ENCODE assay signal across 30 cellular contexts in genomic region chr6:41657131-41658094, GRCh38. TPM values are rescaled to one million over a fixed set of nuclear protein-coding genes. Genes with fewer than 3 reads are reported as not detected.
DNase-seq lines count a peak whose midpoint lies in the region; ATAC-seq, FAIRE-seq and TF ChIP-seq lines count a peak whose summit lies in the region.
"Had no signal": no experiment of that assay in that cellular context is flagged by ENCODE, and none has a peak within 500 bp of the region (broad histone marks: within the 10 kb centered on the region; RNA-seq: fewer than 3 reads in every experiment).

No MANE protein-coding gene starts in this region.

- peak overlapping the region; percentile 29 for H3K14ac ChIP-seq in trophoblast cell (ENCODE audit: low read length)

- H3K4me1 ChIP-seq in kidney (ENCODE audit: control insufficient read depth in 1 of 2, insufficient read depth in 1 of 2, low read depth in 1 of 2, low read length in 2 of 2): no peaks in the 10 kb centered on the region
- H3K4me1 ChIP-seq in trophoblast cell (ENCODE audit: control insufficient read depth in 1 of 2, insufficient read depth in 2 of 2, low read length in 2 of 2): peaks cover 37% of the 10 kb centered on the region in 2 experiments
- H3K4me1 ChIP-seq: body of pancreas, foreskin keratinocyte, transverse colon had no signal

- H3K4ac ChIP-seq in trophoblast cell (ENCODE audit: low read depth, low read length): no peak overlapping the region

- H3K27ac ChIP-seq in kidney (ENCODE audit: low read depth in 2 of 2, low read length in 2 of 2) (no peak overlapping the region), trophoblast cell (ENCODE audit: low read depth, low read length) (no peak overlapping the region)
- H3K27ac ChIP-seq: body of pancreas, esophagus squamous epithelium, foreskin keratinocyte, KMS-11, PC-9, transverse colon had no signal

- H2AK5ac ChIP-seq in trophoblast cell (ENCODE audit: low read length): peak overlapping the region; percentile 63

- no CpG with 5 or more reads among the region's 23 CpGs for WGBS in trophoblast cell (ENCODE audit: extremely low coverage, insufficient coverage, insufficient read length)

- H3K27me3 Mint-ChIP-seq in T-helper 17 cell: peaks cover 74% of the 10 kb centered on the region

- peak; percentile 47 for DNase-seq in H7
- no peak for DNase-seq in T-helper 17 cell
- DNase-seq in kidney: peak; percentile 44
- no peak for DNase-seq in trophoblast cell
- DNase-seq in NCI-H2107 (lab: John Stamatoyannopoulos, UW): no peak
- DNase-seq in activated CD4-positive, alpha-beta T cell treated with anti-CD3 and anti-CD28 coated beads, Interleukin-2, amount 50 U/mL, for 1 hour: no peak
- DNase-seq: activated CD4-positive, alpha-beta T cell treated with anti-CD3 and anti-CD28 coated beads, Interleukin-2, amount 50 U/mL, for 48 hours; activated CD8-positive, alpha-beta memory T cell treated with anti-CD3 and anti-CD28 coated beads, Interleukin-2, amount 50 U/mL, for 4 hours; activated naive CD4-positive, alpha-beta T cell treated with anti-CD3 and anti-CD28 coated beads for 36 hours; body of pancreas; COR-L47; dermis blood vessel endothelial cell; esophagus squamous epithelium; foreskin keratinocyte; head of caudate nucleus; MM.1S; NCI-H2029; NCI-H526 treated with DMSO at 0.1 percent for 48 hours; PC-9; stimulated activated CD4-positive, alpha-beta T cell treated with anti-CD3 and anti-CD28 coated beads, Interleukin-4, amount 100 ng/mL, for 1 hour; transverse colon had no signal

- peak overlapping the region; percentile 32 for H3K27ac Mint-ChIP-seq in T-helper 17 cell
- H3K27ac Mint-ChIP-seq: activated naive CD4-positive, alpha-beta T cell treated with anti-CD3 and anti-CD28 coated beads for 36 hours; activated T-helper 1 cell treated with anti-CD3 and anti-CD28 coated beads, Interleukin-12 subunit alpha, Interleukin-12 subunit beta, Interleukin-2, Interleukin-4 antibody, amounts not matched to agents 30 ng/mL and 10 ng/mL and 1 ng/mL, durations not matched to agents 14 hours and 24 hours and 36 hours; T-helper 1 cell treated with Interleukin-12 subunit alpha and Interleukin-12 subunit beta and Interleukin-4 antibody, amounts not matched to agents 30 μg/mL and 1 μg/mL, for 36 hours had no signal

- H4K91ac ChIP-seq in trophoblast cell (ENCODE audit: low read depth, low read length): peak overlapping the region; percentile 31

- peak overlapping the region; percentile 74 for H2BK12ac ChIP-seq in trophoblast cell (ENCODE audit: low read length)

- H3K23ac ChIP-seq in trophoblast cell (ENCODE audit: low read length): no peak overlapping the region

- H3K4me3 ChIP-seq in H7 (ENCODE audit: insufficient read depth, low read depth, low read length) (no peak overlapping the region), kidney (ENCODE audit: low read length in 2 of 2) (no peak overlapping the region), trophoblast cell (ENCODE audit: low read depth, low read length) (no peak overlapping the region)
- H3K4me3 ChIP-seq: body of pancreas, esophagus squamous epithelium, PC-9, transverse colon had no signal

- no peak overlapping the region for H3K4me3 Mint-ChIP-seq in T-helper 17 cell
- H3K4me3 Mint-ChIP-seq: activated naive CD4-positive, alpha-beta T cell treated with anti-CD3 and anti-CD28 coated beads for 36 hours; activated T-helper 1 cell treated with anti-CD3 and anti-CD28 coated beads, Interleukin-12 subunit alpha, Interleukin-12 subunit beta, Interleukin-2, Interleukin-4 antibody, amounts not matched to agents 30 ng/mL and 10 ng/mL and 1 ng/mL, durations not matched to agents 14 hours and 24 hours and 36 hours; central memory CD8-positive, alpha-beta T cell; T-helper 1 cell treated with Interleukin-12 subunit alpha and Interleukin-12 subunit beta and Interleukin-4 antibody, amounts not matched to agents 30 μg/mL and 1 μg/mL, for 36 hours had no signal

- H3K18ac ChIP-seq in trophoblast cell (ENCODE audit: low read length): no peak overlapping the region

- H2AFZ ChIP-seq in trophoblast cell (ENCODE audit: insufficient read depth, low read length, poor library complexity): no peak overlapping the region
- H2AFZ ChIP-seq: PC-9 had no signal

- no peaks in the 10 kb centered on the region for H3K79me2 ChIP-seq in trophoblast cell (ENCODE audit: control insufficient read depth, insufficient read depth, low read length, poor library complexity)

- H3K4me2 ChIP-seq in trophoblast cell (ENCODE audit: low read length): no peak overlapping the region
- H3K4me2 ChIP-seq: KMS-11, PC-9 had no signal

- no peak overlapping the region for H2BK120ac ChIP-seq in trophoblast cell (ENCODE audit: insufficient read depth, low read length, poor library complexity)

- peaks cover 3% of the 10 kb centered on the region for H3K36me3 Mint-ChIP-seq in T-helper 17 cell (ENCODE audit: low read depth)

- H3K79me1 ChIP-seq in trophoblast cell (ENCODE audit: low read length): peaks cover 11% of the 10 kb centered on the region

- intact Hi-C loops in kidney (cut with DNase I): no loop called here

- H3K9ac ChIP-seq in kidney (ENCODE audit: low read length in 2 of 2) (no peak overlapping the region), trophoblast cell (ENCODE audit: low read length) (no peak overlapping the region)
- H3K9ac ChIP-seq: KMS-11 had no signal

- H4K12ac ChIP-seq in trophoblast cell (ENCODE audit: low read depth, low read length): no peak overlapping the region

- H2BK5ac ChIP-seq in trophoblast cell (ENCODE audit: low read depth, low read length, poor library complexity): no peak overlapping the region

- no peaks in the 10 kb centered on the region for H3K9me3 ChIP-seq in T-helper 17 cell (ENCODE audit: control insufficient read depth, low read length, poor library complexity, severe bottlenecking)
- no peaks in the 10 kb centered on the region for H3K9me3 ChIP-seq in kidney (ENCODE audit: control insufficient read depth in 1 of 2, low read length in 2 of 2)
- H3K9me3 ChIP-seq in trophoblast cell (ENCODE audit: insufficient read depth, low read depth, low read length): no peaks in the 10 kb centered on the region
- H3K9me3 ChIP-seq: body of pancreas, esophagus squamous epithelium, transverse colon had no signal

- no peak for ATAC-seq in T-helper 17 cell
- ATAC-seq in GM18520 (IDR thresholded peaks at IDR 0.05; ENCODE audit: unreplicated experiment): no peak
- ATAC-seq in GM21825 (IDR thresholded peaks at IDR 0.05; ENCODE audit: unreplicated experiment): no peak
- ATAC-seq: activated CD4-positive, CD25-positive, alpha-beta regulatory T cell treated with anti-CD3 and anti-CD28 coated beads, Interleukin-2, amount 50 U/mL, for 24 hours; body of pancreas; foreskin keratinocyte had no signal

- H4K8ac ChIP-seq in trophoblast cell (ENCODE audit: low read depth, low read length): no peak overlapping the region

- no peak for FAIRE-seq in kidney (lab: Jason Lieb, UNC)
- FAIRE-seq: GM12891, TTC549 had no signal

- TF ChIP-seq CTCF in kidney (IDR thresholded peaks at IDR 0.05; ENCODE audit: borderline replicate concordance, extremely low read depth, insufficient read depth): no peak

- H3K36me3 ChIP-seq in H7 (replicated peaks; ENCODE audit: control insufficient read depth, insufficient read depth, low read length) (no peaks in the 10 kb centered on the region), kidney (ENCODE audit: control insufficient read depth in 1 of 2, insufficient read depth in 2 of 2, low read length in 2 of 2) (no peaks in the 10 kb centered on the region), trophoblast cell (ENCODE audit: control insufficient read depth in 1 of 2, insufficient read depth in 2 of 2, low read length in 2 of 2) (peaks cover 14 to 20% of the 10 kb centered on the region in 2 experiments)
- H3K36me3 ChIP-seq: transverse colon had no signal

- peaks cover 2% of the 10 kb centered on the region for H3K4me1 Mint-ChIP-seq in T-helper 17 cell
- H3K4me1 Mint-ChIP-seq: central memory CD8-positive, alpha-beta T cell had no signal

- H3K27me3 ChIP-seq in H7 (ENCODE audit: control insufficient read depth, insufficient read depth, low read length) (peaks cover 5% of the 10 kb centered on the region; the same call in 1 of the 2 replicates), trophoblast cell (ENCODE audit: insufficient read depth, low read length) (no peaks in the 10 kb centered on the region)
- H3K27me3 ChIP-seq: body of pancreas had no signal

RNA-seq across cellular contexts. Expression of gene MDFI, which starts 19.1 kb away (rescaled TPM):
- total RNA-seq in H7 (2014; rRNA removed; shearing (Covaris generic)): 205 and 262 TPM in 2 replicates
- total RNA-seq in T-helper 17 cell: not detected
- 16.9 TPM for total RNA-seq in kidney
- 2.3 TPM for polyA plus RNA-seq in kidney (ENCODE audit: insufficient read depth, low read depth, low replicate concordance)
- polyA plus RNA-seq in trophoblast cell (2013): 206 and 208 TPM in 2 replicates
- total RNA-seq: activated naive CD4-positive, alpha-beta T cell treated with anti-CD3 and anti-CD28 coated beads for 36 hours; activated T-helper 1 cell treated with anti-CD3 and anti-CD28 coated beads, Interleukin-12 subunit alpha, Interleukin-12 subunit beta, Interleukin-2, Interleukin-4 antibody, amounts not matched to agents 30 ng/mL and 10 ng/mL and 1 ng/mL, durations not matched to agents 14 hours and 24 hours and 36 hours had no signal

Comparison
In these comparisons a context has a peak if more than half of its experiments do, and no peak if none do; other contexts are left out.
1. DNase-seq: peak in H7 (single experiment) and kidney (single experiment); none in T-helper 17 cell (0 of 3), trophoblast cell (0 of 2), NCI-H2107 (single experiment) and activated CD4-positive, alpha-beta T cell treated with anti-CD3 and anti-CD28 coated beads, Interleukin-2, amount 50 U/mL, for 1 hour (single experiment).
2. RNA of gene MDFI, which starts 19.1 kb away (total RNA-seq): 205 to 262 TPM in H7 and 16.9 TPM in kidney (single experiment); not detected in T-helper 17 cell; every median in the first group is over 10 times any median in the second.